13 cellular contexts compared by ENCODE assay signal in the genomic region with DNA sequence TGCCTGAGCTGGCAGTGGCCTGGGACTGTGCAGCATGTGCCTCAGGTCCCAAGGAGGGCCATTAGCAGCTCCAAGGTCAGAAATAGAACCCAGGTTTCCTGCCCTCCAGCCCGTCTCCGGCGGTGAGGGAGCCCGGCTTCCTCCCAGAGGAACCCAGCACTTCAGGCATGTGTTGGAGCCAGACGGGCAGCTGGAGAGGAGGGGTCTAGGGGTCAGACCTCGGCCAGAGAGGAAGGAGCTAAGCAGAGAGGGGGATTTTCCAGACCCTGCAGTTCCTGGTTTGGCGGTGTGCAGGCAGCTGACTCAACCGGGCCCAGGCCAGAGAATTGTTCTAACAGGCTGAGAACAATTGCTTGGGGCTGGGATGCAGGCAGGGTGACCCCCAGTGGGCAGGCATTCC. TPM values are rescaled to one million over a fixed set of nuclear protein-coding genes. Genes with fewer than 3 reads are reported as not detected.
DNase-seq lines count a peak whose midpoint lies in the region; ATAC-seq and TF ChIP-seq lines count a peak whose summit lies in the region.
"Had no signal": no experiment of that assay in that cellular context is flagged by ENCODE, and none has a peak within 500 bp of the region (broad histone marks: within the 10 kb centered on the region; RNA-seq: fewer than 3 reads in every experiment).

No MANE protein-coding gene starts in this region.

- H3K27ac ChIP-seq in heart right ventricle = peak overlapping the region; percentile 67 to 99 (median 92)
- peak overlapping the region; percentile 89 for H3K27ac ChIP-seq in osteoblast (ENCODE audit: low read depth, low read length)
- peak overlapping the region; percentile 18 for H3K27ac ChIP-seq in upper lobe of right lung
- H3K27ac ChIP-seq in prostate gland = peak overlapping the region in 1 of 2 donors; percentile 40

- no peak overlapping the region for H3K4me2 ChIP-seq in osteoblast (ENCODE audit: insufficient read depth, low read length)

- TF ChIP-seq CTCF in heart right ventricle (IDR thresholded peaks at IDR 0.05) = peak in 3 of 9 donors; percentile 7 to 32 (median 10)
- no peak for TF ChIP-seq CTCF in osteoblast (IDR thresholded peaks at IDR 0.05; ENCODE audit: extremely low read depth, low read depth, low read length)
- no peak for TF ChIP-seq CTCF in upper lobe of right lung (IDR thresholded peaks at IDR 0.05)
- TF ChIP-seq CTCF in prostate gland (IDR thresholded peaks at IDR 0.05) = no peak

- H3K79me2 ChIP-seq in osteoblast (ENCODE audit: insufficient read depth, low read length) = peaks cover 98% of the 10 kb centered on the region

- peak in 7 of 8 donors; percentile 7 to 45 (median 24) for ATAC-seq in heart right ventricle
- no peak for ATAC-seq in upper lobe of right lung

- H3K27me3 ChIP-seq in heart right ventricle = no peaks in the 10 kb centered on the region
- no peaks in the 10 kb centered on the region for H3K27me3 ChIP-seq in osteoblast (ENCODE audit: insufficient read depth, low read length)
- H3K27me3 ChIP-seq in upper lobe of right lung = no peaks in the 10 kb centered on the region
- H3K27me3 ChIP-seq in prostate gland (replicated peaks; ENCODE audit: insufficient read depth) = no peaks in the 10 kb centered on the region

- H3K4me1 ChIP-seq in heart right ventricle = peaks cover 81 to 100% (median 99%) of the 10 kb centered on the region in 9 donors
- peaks cover 73% of the 10 kb centered on the region for H3K4me1 ChIP-seq in osteoblast (ENCODE audit: insufficient read depth, low read length)
- peaks cover 83% of the 10 kb centered on the region for H3K4me1 ChIP-seq in upper lobe of right lung
- H3K4me1 ChIP-seq in prostate gland (replicated peaks) = peaks cover 22% of the 10 kb centered on the region

- TF ChIP-seq POLR2A in prostate gland (IDR thresholded peaks at IDR 0.05) = no peak

- no peak overlapping the region for H2AFZ ChIP-seq in osteoblast (ENCODE audit: low read length)

- WGBS in heart right ventricle, 2 donors = 21 to 43% methylated on average over 8 of the region's 8 CpGs
- 59% methylated on average over 8 of the region's 8 CpGs for WGBS in prostate gland

- H4K20me1 ChIP-seq in osteoblast (ENCODE audit: insufficient read depth, low read length) = peaks cover 76% of the 10 kb centered on the region

- peaks cover 0 to 34% (median 6%) of the 10 kb centered on the region in 9 donors for H3K36me3 ChIP-seq in heart right ventricle
- H3K36me3 ChIP-seq in osteoblast (ENCODE audit: insufficient read depth, low read length) = peaks cover 57% of the 10 kb centered on the region
- H3K36me3 ChIP-seq in upper lobe of right lung = peaks cover 14% of the 10 kb centered on the region
- no peaks in the 10 kb centered on the region for H3K36me3 ChIP-seq in prostate gland

- H3K9me3 ChIP-seq in heart right ventricle (no peaks in the 10 kb centered on the region), osteoblast (ENCODE audit: low read depth, low read length) (no peaks in the 10 kb centered on the region), upper lobe of right lung (no peaks in the 10 kb centered on the region), prostate gland (no peaks in the 10 kb centered on the region)

- peak; percentile 77 for DNase-seq in astrocyte of the hippocampus (ENCODE audit: low read depth, low spot score)
- peak in 1 of 2 donors; percentile 73 for DNase-seq in heart right ventricle
- DNase-seq in osteoblast (ENCODE audit: insufficient read length, low spot score, missing footprints) = peak; percentile 48
- no peak for DNase-seq in upper lobe of right lung
- DNase-seq in H4 (ENCODE audit: low spot score) = no peak
- no peak for DNase-seq in prostate gland (ENCODE audit: low spot score)
- DNase-seq in NCI-H526 treated with DMSO at 0.1 percent for 48 hours (lab: John Stamatoyannopoulos, UW) = no peak
- DNase-seq: activated CD4-positive, alpha-beta T cell treated with anti-CD3 and anti-CD28 coated beads for 48 hours; CD4-positive, alpha-beta memory T cell; immature natural killer cell; NCI-H2107; stimulated activated CD4-positive, alpha-beta T cell treated with anti-CD3 and anti-CD28 coated beads, Interleukin-2, amount 100 ng/mL, for 48 hours; stimulated activated naive CD4-positive, alpha-beta T cell had no signal

- intact Hi-C loops in heart right ventricle (cut with DNase I) (loop anchor here in 7 of 10 donors (5.0 kb wide), 2 partner anchors 37 to 57 kb away; partner anchors contain the start of gene HSPG2 (in 6 of the 7)), upper lobe of right lung (cut with DNase I) (no loop called here), prostate gland (cut with DNase I) (loop anchor here (5.0 kb wide), 1 partner anchor 42 kb away; no protein-coding TSS in a partner anchor)

- H3K4me3 ChIP-seq in heart right ventricle (peak overlapping the region in 1 of 10 donors; percentile 6), osteoblast (ENCODE audit: insufficient read depth, low read length) (no peak overlapping the region), upper lobe of right lung (no peak overlapping the region), prostate gland (no peak overlapping the region)

RNA-seq across cellular contexts. Expression of gene HSPG2, which starts 37.1 kb away (rescaled TPM):
- total RNA-seq in heart right ventricle = 100 to 1,000 TPM; 249 to 508 (median 320) TPM
- polyA plus RNA-seq in heart right ventricle = 100 to 1,000 TPM; 221 to 276 TPM
- total RNA-seq in osteoblast = 220 and 265 TPM in 2 replicates
- 393 TPM for total RNA-seq in upper lobe of right lung
- 7.9 and 8.9 TPM in 2 replicates for total RNA-seq in H4 (2014; rRNA removed; shearing (Covaris generic))
- 100 to 1,000 TPM; 135 to 257 TPM for total RNA-seq in prostate gland
- polyA plus RNA-seq: CD4-positive, alpha-beta memory T cell had no signal

Comparison
In these comparisons a context has a peak if more than half of its experiments do, and no peak if none do; other contexts are left out.
1. DNase-seq: peak in astrocyte of the hippocampus (single experiment) and osteoblast (single experiment); none in upper lobe of right lung (single experiment), H4 (single experiment), prostate gland (single experiment) and NCI-H526 treated with DMSO at 0.1 percent for 48 hours (single experiment).
2. RNA of gene HSPG2, which starts 37.1 kb away (total RNA-seq): 393 TPM in upper lobe of right lung (single experiment), 249 to 508 TPM in heart right ventricle, 220 to 265 TPM in osteoblast and 135 to 257 TPM in prostate gland; 7.9 to 8.9 TPM in H4; every median in the first group is over 10 times any median in the second.